2 cellular contexts compared by ENCODE assay signal in genomic region chr5:10277773-10278630, GRCh38.
TF ChIP-seq lines count a peak whose summit lies in the region.

No MANE protein-coding gene starts in this region.

TF ChIP-seq in A549, 52 proteins besides CTCF, POLR2A, EP300 and RAD21:
- TF ChIP-seq KDM1A (IDR thresholded peaks at IDR 0.05; ENCODE audit: low read depth) (0 out of 2 replicates have a peak, but pooled peaks have one; percentile 33), TP53 (CRISPR knock-in tag; IDR thresholded peaks at IDR 0.05) (no peak), CHD4 (IDR thresholded peaks at IDR 0.05; ENCODE audit: borderline replicate concordance) (no peak), ESRRA (IDR thresholded peaks at IDR 0.05; ENCODE audit: borderline replicate concordance, low read length) (no peak)
TF ChIP-seq in A549: peak in this region for 1.

TF ChIP-seq in H1, 55 proteins besides CTCF, POLR2A, EP300 and RAD21:
- no peak for TF ChIP-seq TCF12 (IDR thresholded peaks at IDR 0.05; ENCODE audit: low read depth, low read length)
- no peak for TF ChIP-seq RFX5 (IDR thresholded peaks at IDR 0.05; ENCODE audit: borderline replicate concordance, low read depth, low read length)
- TF ChIP-seq KDM1A (IDR thresholded peaks at IDR 0.05; ENCODE audit: borderline replicate concordance, low read length): peak; percentile 70; the same call in 1 of the 2 replicates
- no peak for TF ChIP-seq SP2 (IDR thresholded peaks at IDR 0.05; ENCODE audit: low read length)
